Comparison of ENCODE assay signal across 17 cellular contexts in genomic region chrX:4380710-4381109, GRCh38.
DNase-seq lines count a peak whose midpoint lies in the region; ATAC-seq and TF ChIP-seq lines count a peak whose summit lies in the region.
"Had no signal": no experiment of that assay in that cellular context is flagged by ENCODE, and none has a peak within 500 bp of the region (broad histone marks: within the 10 kb centered on the region; RNA-seq: fewer than 3 reads in every experiment).

No MANE protein-coding gene starts in this region.

- no peak overlapping the region for H3K56ac ChIP-seq in H9 (ENCODE audit: insufficient read length, low read depth, low read length)

- no peak overlapping the region for H4K8ac ChIP-seq in H9 (replicated peaks; ENCODE audit: insufficient read length, low read depth, low read length)

- TF ChIP-seq CTCF in H9 (conservative IDR thresholded peaks at IDR 0.05), result no peak
- no peak for TF ChIP-seq CTCF in WTC11 (IDR thresholded peaks at IDR 0.05)

- H3K79me2 ChIP-seq in H9 (ENCODE audit: insufficient read depth, low read length), result no peaks in the 10 kb centered on the region

- CTCF ChIA-PET in WTC11 (lab: Charles Lee), result no interaction called here

- H3K4ac ChIP-seq in H9 (ENCODE audit: low read depth, low read length), result no peak overlapping the region

- no peaks in the 10 kb centered on the region for H3K36me3 ChIP-seq in HUES64 (ENCODE audit: insufficient read depth, low read length)
- H3K36me3 ChIP-seq in iPS-20b (ENCODE audit: insufficient read depth, low read depth, low read length), result no peaks in the 10 kb centered on the region

- peaks cover 17 to 27% of the 10 kb centered on the region in 2 experiments for H3K9me3 Mint-ChIP-seq in H9
- peaks cover 23% of the 10 kb centered on the region for H3K9me3 Mint-ChIP-seq in WTC11
- H3K9me3 Mint-ChIP-seq: CD4-positive, alpha-beta T cell had no signal

- peak overlapping the region; percentile 72 for H3K27ac ChIP-seq in H9 (ENCODE audit: insufficient read length, low read depth, low read length)
- peak overlapping the region; percentile 96 for H3K27ac ChIP-seq in HUES64 (ENCODE audit: low read depth, low read length)
- peak overlapping the region; percentile 56 for H3K27ac ChIP-seq in iPS-20b (ENCODE audit: low read length)
- H3K27ac ChIP-seq: C4-2B had no signal

- no peaks in the 10 kb centered on the region for H3K79me1 ChIP-seq in H9 (ENCODE audit: insufficient read depth, low read depth, low read length, poor library complexity, severe bottlenecking)

- POLR2A ChIA-PET in WTC11 (lab: Charles Lee), result no interaction called here

- H3K27me3 ChIP-seq in H9 (ENCODE audit: insufficient read depth, low read length), result no peaks in the 10 kb centered on the region
- H3K27me3 ChIP-seq in HUES64 (ENCODE audit: insufficient read depth, low read length), result no peaks in the 10 kb centered on the region
- no peaks in the 10 kb centered on the region for H3K27me3 ChIP-seq in iPS-20b (ENCODE audit: insufficient read depth, low read length)

- no peak for DNase-seq in H9
- no peak for DNase-seq in WTC11 (ENCODE audit: low spot score)
- no peak for DNase-seq in NCI-H2081 (lab: John Stamatoyannopoulos, UW)
- no peak for DNase-seq in stimulated activated naive CD4-positive, alpha-beta T cell (lab: John Stamatoyannopoulos, UW)
- no peak for DNase-seq in activated CD4-positive, alpha-beta T cell treated with anti-CD3 and anti-CD28 coated beads, Interleukin-2, amount 50 U/mL, for 1 hour
- no peak for DNase-seq in activated CD8-positive, alpha-beta memory T cell treated with anti-CD3 and anti-CD28 coated beads, Interleukin-2, amount 50 U/mL, for 4 hours
- DNase-seq: AML-193; Caco-2; CD4-positive, alpha-beta T cell; GDM1; HCEC 1CT; Karpas-422; KBM-7 had no signal

- H2AK5ac ChIP-seq in H9 (ENCODE audit: insufficient read length, low read length), result no peak overlapping the region

- H3K4me2 ChIP-seq in H9 (ENCODE audit: insufficient read depth, insufficient read length, low read length), result no peak overlapping the region

- H3K36me3 Mint-ChIP-seq in H9 (ENCODE audit: insufficient read depth in 1 of 3, low read depth in 3 of 3) (peaks cover 22 to 42% (median 31%) of the 10 kb centered on the region in 3 experiments), WTC11 (peaks cover 21% of the 10 kb centered on the region)
- H3K36me3 Mint-ChIP-seq: IgD-negative memory B cell had no signal

- H2AFZ ChIP-seq in H9 (ENCODE audit: low read length), result no peak overlapping the region

- H3K27me3 Mint-ChIP-seq in H9 (ENCODE audit: low read depth) (no peaks in the 10 kb centered on the region), WTC11 (ENCODE audit: low read depth) (no peaks in the 10 kb centered on the region; the same call in 1 of the 2 replicates)
- H3K27me3 Mint-ChIP-seq: CD4-positive, alpha-beta T cell; IgD-negative memory B cell had no signal

- H3K9ac ChIP-seq in H9 (ENCODE audit: extremely low read depth, insufficient read length, low read length) (no peak overlapping the region), HUES64 (ENCODE audit: low read depth, low read length) (no peak overlapping the region), iPS-20b (ENCODE audit: low read depth, low read length) (no peak overlapping the region; the same call in 1 of the 2 replicates)

- no peak overlapping the region for H4K5ac ChIP-seq in H9 (ENCODE audit: insufficient read length, low read depth, low read length)

- no peak overlapping the region for H2BK5ac ChIP-seq in H9 (ENCODE audit: insufficient read length, low read length)

- H3K27ac Mint-ChIP-seq in H9, result peak overlapping the region; percentile 80 to 99 (median 96); a peak in 5 of 7 replicates
- H3K27ac Mint-ChIP-seq in WTC11, result peak overlapping the region; percentile 74; the same call in 1 of the 2 replicates
- H3K27ac Mint-ChIP-seq: CD4-positive, alpha-beta T cell; IgD-negative memory B cell had no signal

- H3K23me2 ChIP-seq in H9 (ENCODE audit: insufficient read length, low read depth, low read length, poor library complexity, severe bottlenecking), result no peaks in the 10 kb centered on the region

- no peak overlapping the region for H2BK15ac ChIP-seq in H9 (ENCODE audit: low read depth, low read length)

- H3K18ac ChIP-seq in H9 (ENCODE audit: insufficient read length, low read depth, low read length), result no peak overlapping the region

- peaks cover 51 to 54% of the 10 kb centered on the region in 2 experiments for H3K4me1 Mint-ChIP-seq in H9
- H3K4me1 Mint-ChIP-seq in WTC11, result peaks cover 37% of the 10 kb centered on the region
- H3K4me1 Mint-ChIP-seq: IgD-negative memory B cell had no signal

- H3K23ac ChIP-seq in H9 (ENCODE audit: insufficient read length, low read depth, low read length), result no peak overlapping the region

- no peak overlapping the region for H3K4me3 ChIP-seq in HUES64 (ENCODE audit: low read length)
- no peak overlapping the region for H3K4me3 ChIP-seq in iPS-20b (ENCODE audit: low read length)

- no peaks in the 10 kb centered on the region for H4K20me1 ChIP-seq in H9 (ENCODE audit: control insufficient read depth, insufficient read depth, insufficient read length)

- H3T11ph ChIP-seq in H9 (ENCODE audit: low read length), result no peak overlapping the region

- H3K9me3 ChIP-seq in H9 (ENCODE audit: control insufficient read depth, low read depth, low read length), result no peaks in the 10 kb centered on the region
- H3K9me3 ChIP-seq in HUES64 (ENCODE audit: insufficient read depth, low read depth, low read length), result no peaks in the 10 kb centered on the region
- H3K9me3 ChIP-seq in iPS-20b (ENCODE audit: insufficient read depth, low read depth, low read length), result no peaks in the 10 kb centered on the region
- H3K9me3 ChIP-seq: Caco-2 had no signal

- no peak overlapping the region for H4K91ac ChIP-seq in H9 (ENCODE audit: insufficient read length, low read depth, low read length)

- ATAC-seq in WTC11, result no peak

- H2BK20ac ChIP-seq in H9 (ENCODE audit: low read depth, low read length, poor library complexity, severe bottlenecking), result no peak overlapping the region

- H2BK120ac ChIP-seq in H9 (ENCODE audit: low read depth, low read length, poor library complexity, severe bottlenecking), result no peak overlapping the region

- H3K4me3 Mint-ChIP-seq in H9, result no peak overlapping the region
- H3K4me3 Mint-ChIP-seq in WTC11, result no peak overlapping the region
- H3K4me3 Mint-ChIP-seq: CD4-positive, alpha-beta T cell; IgD-negative memory B cell had no signal

- no peak overlapping the region for H2BK12ac ChIP-seq in H9 (ENCODE audit: insufficient read length, low read depth, low read length)

- H3K4me1 ChIP-seq in H9 (ENCODE audit: insufficient read depth, low read length) (no peaks in the 10 kb centered on the region; the same call in 1 of the 2 replicates), HUES64 (ENCODE audit: insufficient read depth, low read length) (peaks cover 17% of the 10 kb centered on the region), iPS-20b (ENCODE audit: insufficient read depth, low read length) (peaks cover 11% of the 10 kb centered on the region; the same call in 1 of the 2 replicates)

- no peak overlapping the region for H3K14ac ChIP-seq in H9 (ENCODE audit: insufficient read depth, low read length)

TF ChIP-seq in WTC11, 78 proteins besides CTCF, POLR2A, EP300 and RAD21 (continues in another document):
- TF ChIP-seq FOXK1 (CRISPR knock-in tag; IDR thresholded peaks at IDR 0.05) (no peak), ZNF281 (CRISPR knock-in tag; IDR thresholded peaks at IDR 0.05) (no peak), ZBTB21 (CRISPR knock-in tag; IDR thresholded peaks at IDR 0.05; ENCODE audit: borderline replicate concordance) (no peak), KAT7 (CRISPR knock-in tag; IDR thresholded peaks at IDR 0.05; ENCODE audit: borderline replicate concordance) (no peak), ETV6 (CRISPR knock-in tag; IDR thresholded peaks at IDR 0.05) (no peak), MXD4 (CRISPR knock-in tag; IDR thresholded peaks at IDR 0.05; ENCODE audit: borderline replicate concordance) (no peak), ZNF232 (CRISPR knock-in tag; IDR thresholded peaks at IDR 0.05) (no peak), TEAD1 (CRISPR knock-in tag; IDR thresholded peaks at IDR 0.05) (no peak), ZNF219 (CRISPR knock-in tag; IDR thresholded peaks at IDR 0.05; ENCODE audit: borderline replicate concordance) (no peak), ZNF423 (CRISPR knock-in tag; IDR thresholded peaks at IDR 0.05) (no peak), SP1 (CRISPR knock-in tag; conservative IDR thresholded peaks at IDR 0.05) (no peak), SMAD4 (CRISPR knock-in tag; IDR thresholded peaks at IDR 0.05) (no peak)
- TF ChIP-seq, protein P1, sequence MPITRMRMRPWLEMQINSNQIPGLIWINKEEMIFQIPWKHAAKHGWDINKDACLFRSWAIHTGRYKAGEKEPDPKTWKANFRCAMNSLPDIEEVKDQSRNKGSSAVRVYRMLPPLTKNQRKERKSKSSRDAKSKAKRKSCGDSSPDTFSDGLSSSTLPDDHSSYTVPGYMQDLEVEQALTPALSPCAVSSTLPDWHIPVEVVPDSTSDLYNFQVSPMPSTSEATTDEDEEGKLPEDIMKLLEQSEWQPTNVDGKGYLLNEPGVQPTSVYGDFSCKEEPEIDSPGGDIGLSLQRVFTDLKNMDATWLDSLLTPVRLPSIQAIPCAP (CRISPR knock-in tag; IDR thresholded peaks at IDR 0.05), result no peak
